1 cellular context compared by ENCODE assay signal in genomic region chr12:14948672-14949071, GRCh38.
A peak's percentile ranks its signal among the peaks of the same experiment; 100 is the strongest.
TF ChIP-seq lines count a peak whose summit lies in the region.

No MANE protein-coding gene starts in this region.

TF ChIP-seq in H1, 55 proteins besides CTCF, POLR2A, EP300 and RAD21:
- TF ChIP-seq SRF (IDR thresholded peaks at IDR 0.05; ENCODE audit: low read depth, low read length), result peak; percentile 98
- no peak for TF ChIP-seq YY1 (IDR thresholded peaks at IDR 0.05; ENCODE audit: low read depth, low read length)
- peak; percentile 38; the same call in 1 of the 2 replicates for TF ChIP-seq TBP (IDR thresholded peaks at IDR 0.05; ENCODE audit: low read depth, low read length)
TF ChIP-seq in H1: peak in this region for 2.
